15 cellular contexts compared by ENCODE assay signal in genomic region chr16:87129771-87130170, GRCh38.
A peak's percentile ranks its signal among the peaks of the same experiment; 100 is the strongest.
DNase-seq lines count a peak whose midpoint lies in the region; ATAC-seq and TF ChIP-seq lines count a peak whose summit lies in the region.
"Had no signal": no experiment of that assay in that cellular context is flagged by ENCODE, and none has a peak within 500 bp of the region (broad histone marks: within the 10 kb centered on the region; RNA-seq: fewer than 3 reads in every experiment).

No MANE protein-coding gene starts in this region.

- no peak for ATAC-seq in GM21825 (IDR thresholded peaks at IDR 0.05; ENCODE audit: unreplicated experiment)
- ATAC-seq in stimulated activated naive CD8-positive, alpha-beta T cell treated with anti-CD3 and anti-CD28 coated beads, Interleukin-15, amount 100 ng/mL, for 72 hours = no peak
- ATAC-seq: T-helper 17 cell had no signal

- peak overlapping the region; percentile 8 for H3K27ac Mint-ChIP-seq in nephron progenitor cell
- H3K27ac Mint-ChIP-seq in stimulated activated naive CD8-positive, alpha-beta T cell treated with anti-CD3 and anti-CD28 coated beads, Interleukin-15, amount 100 ng/mL, for 72 hours = peak overlapping the region in 1 of 2 donors; percentile 3
- H3K27ac Mint-ChIP-seq: T-helper 17 cell had no signal

- H3K4me3 Mint-ChIP-seq in nephron progenitor cell = no peak overlapping the region
- no peak overlapping the region for H3K4me3 Mint-ChIP-seq in stimulated activated naive CD8-positive, alpha-beta T cell treated with anti-CD3 and anti-CD28 coated beads, Interleukin-15, amount 100 ng/mL, for 72 hours
- H3K4me3 Mint-ChIP-seq: T-helper 17 cell had no signal

- H3K4me1 Mint-ChIP-seq in nephron progenitor cell = peaks cover 78% of the 10 kb centered on the region
- H3K4me1 Mint-ChIP-seq in stimulated activated naive CD8-positive, alpha-beta T cell treated with anti-CD3 and anti-CD28 coated beads, Interleukin-15, amount 100 ng/mL, for 72 hours = no peaks in the 10 kb centered on the region
- H3K4me1 Mint-ChIP-seq: T-helper 17 cell had no signal

- DNase-seq in ELR (ENCODE audit: low read depth) (peak; percentile 87), RPMI7951 (ENCODE audit: low read depth) (peak; percentile 89), dermis microvascular lymphatic vessel endothelial cell (ENCODE audit: low read depth in 2 of 2) (peak; percentile 61 to 67), nephron progenitor cell (no peak), AG08395 (ENCODE audit: low spot score) (no peak), NCI-H774 (lab: John Stamatoyannopoulos, UW) (no peak)
- DNase-seq in stimulated activated naive CD8-positive, alpha-beta T cell treated with anti-CD3 and anti-CD28 coated beads, Interleukin-15, amount 100 ng/mL, for 72 hours = no peak
- DNase-seq: activated CD4-positive, alpha-beta T cell treated with anti-CD3 and anti-CD28 coated beads for 1 hour; activated naive CD4-positive, alpha-beta T cell treated with anti-CD3 and anti-CD28 coated beads, Interleukin-2, amount 50 U/mL, for 16 hours; GOT3; NCI-H1417 treated with DMSO at 0.1 percent for 48 hours; NCI-H524; stimulated activated naive CD4-positive, alpha-beta T cell; T-helper 17 cell had no signal

- peaks cover 8% of the 10 kb centered on the region for H3K9me3 Mint-ChIP-seq in nephron progenitor cell
- peaks cover 0 to 7% of the 10 kb centered on the region in 2 donors for H3K9me3 Mint-ChIP-seq in stimulated activated naive CD8-positive, alpha-beta T cell treated with anti-CD3 and anti-CD28 coated beads, Interleukin-15, amount 100 ng/mL, for 72 hours

- H3K36me3 Mint-ChIP-seq in nephron progenitor cell (ENCODE audit: low read depth) = peaks cover 8% of the 10 kb centered on the region

- peaks cover 9% of the 10 kb centered on the region for H3K27me3 Mint-ChIP-seq in nephron progenitor cell (ENCODE audit: low read depth, poor library complexity)
- H3K27me3 Mint-ChIP-seq in stimulated activated naive CD8-positive, alpha-beta T cell treated with anti-CD3 and anti-CD28 coated beads, Interleukin-15, amount 100 ng/mL, for 72 hours = no peaks in the 10 kb centered on the region
- H3K27me3 Mint-ChIP-seq: T-helper 17 cell had no signal

- no peak for TF ChIP-seq CTCF in nephron progenitor cell (IDR thresholded peaks at IDR 0.05)

Comparison
In these comparisons a context has a peak if more than half of its experiments do, and no peak if none do; other contexts are left out.
1. DNase-seq: peak in ELR (single experiment), RPMI7951 (single experiment) and dermis microvascular lymphatic vessel endothelial cell (2 of 2); none in nephron progenitor cell (single experiment), AG08395 (single experiment), NCI-H774 (single experiment) and stimulated activated naive CD8-positive, alpha-beta T cell treated with anti-CD3 and anti-CD28 coated beads, Interleukin-15, amount 100 ng/mL, for 72 hours (0 of 2).